In genomic region chr22:30288414-30289125, GRCh38 we compare ENCODE assay signal across 8 cellular contexts. TPM values are rescaled to one million over a fixed set of nuclear protein-coding genes. Genes with fewer than 3 reads are reported as not detected.
DNase-seq lines count a peak whose midpoint lies in the region; ATAC-seq and TF ChIP-seq lines count a peak whose summit lies in the region.

No MANE protein-coding gene starts in this region.

- no peak overlapping the region for H2AK5ac ChIP-seq in mesendoderm (ENCODE audit: low read length)

- no peak overlapping the region for H2BK5ac ChIP-seq in mesendoderm (ENCODE audit: low read length)

- in situ Hi-C loops in brain microvascular endothelial cell (cut with HindIII; ENCODE audit: low pct_ligation_motif_present, low sequenced_read_pairs) = no loop called here

- intact Hi-C loops in Right ventricle myocardium superior (cut with DNase I) (loop anchor here (1.0 to 2.0 kb wide), 2 partner anchors 38 to 99 kb away; partner anchors contain the start of genes RNF215 and TBC1D10A), uterus (cut with DNase I; ENCODE audit: low total_unique reads) (loop anchor here (5.0 kb wide), 1 partner anchor 99 kb away; the partner anchor contains the start of gene RNF215), posterior vena cava (cut with DNase I) (no loop called here)

- no peak overlapping the region for H3K4ac ChIP-seq in mesendoderm (ENCODE audit: low read depth, low read length)

- no CpG with 5 or more reads among the region's 27 CpGs for WGBS in mesendoderm (ENCODE audit: extremely low coverage, insufficient coverage, low lambda C conversion rate)

- H2BK120ac ChIP-seq in mesendoderm (ENCODE audit: low read depth, low read length) = no peak overlapping the region

- no peaks in the 10 kb centered on the region for H3K79me2 ChIP-seq in mesendoderm (ENCODE audit: control insufficient read depth, insufficient read depth, low read length)

- peak overlapping the region; percentile 88 for H3K56ac ChIP-seq in mesendoderm (ENCODE audit: low read length)

- DNase-seq in cardiac muscle cell (ENCODE audit: low read depth in 1 of 2, low spot score in 1 of 2) = no peak
- DNase-seq in Right ventricle myocardium superior = no peak
- DNase-seq in brain microvascular endothelial cell = no peak
- DNase-seq in mesendoderm = peak; percentile 12
- no peak for DNase-seq in uterus
- DNase-seq in posterior vena cava (ENCODE audit: low spot score) = no peak
- no peak for DNase-seq in GDM1 (lab: John Stamatoyannopoulos, UW)

- H3K9ac ChIP-seq in mesendoderm (ENCODE audit: low read length) = peak overlapping the region; percentile 79

- no peak for TF ChIP-seq POLR2A in uterus (IDR thresholded peaks at IDR 0.05)

- H4K5ac ChIP-seq in mesendoderm (ENCODE audit: low read length) = no peak overlapping the region

- H3K27ac ChIP-seq in cardiac muscle cell (no peak overlapping the region), brain microvascular endothelial cell (peak overlapping the region; percentile 21), mesendoderm (ENCODE audit: low read depth, low read length) (peak overlapping the region; percentile 18), uterus (peak overlapping the region; percentile 89 to 95)

- H3K79me1 ChIP-seq in mesendoderm (ENCODE audit: low read length) = no peaks in the 10 kb centered on the region

- H3K4me1 ChIP-seq in cardiac muscle cell (ENCODE audit: low read depth) = peaks cover 13% of the 10 kb centered on the region
- peaks cover 11% of the 10 kb centered on the region for H3K4me1 ChIP-seq in mesendoderm (ENCODE audit: control insufficient read depth, low read depth, low read length)
- peaks cover 13 to 23% of the 10 kb centered on the region in 2 donors for H3K4me1 ChIP-seq in uterus

- H3K36me3 ChIP-seq in cardiac muscle cell (no peaks in the 10 kb centered on the region), brain microvascular endothelial cell (replicated peaks) (peaks cover 18% of the 10 kb centered on the region), mesendoderm (ENCODE audit: control insufficient read depth, insufficient read depth, low read length) (no peaks in the 10 kb centered on the region), uterus (no peaks in the 10 kb centered on the region)

- H4K8ac ChIP-seq in mesendoderm (ENCODE audit: low read depth, low read length) = no peak overlapping the region

- H3K4me3 ChIP-seq in cardiac muscle cell (peak overlapping the region; percentile 60), brain microvascular endothelial cell (ENCODE audit: low read depth, low read length) (peak overlapping the region; percentile 73), mesendoderm (ENCODE audit: low read length) (peak overlapping the region; percentile 60), uterus (peak overlapping the region; percentile 64 to 98)

- H2BK15ac ChIP-seq in mesendoderm (replicated peaks; ENCODE audit: low read depth) = no peak overlapping the region

- H3K23ac ChIP-seq in mesendoderm (ENCODE audit: low read length) = no peak overlapping the region

- no peaks in the 10 kb centered on the region for H3K9me3 ChIP-seq in cardiac muscle cell (ENCODE audit: low read depth)
- H3K9me3 ChIP-seq in uterus = no peaks in the 10 kb centered on the region

- H3K27me3 ChIP-seq in cardiac muscle cell = no peaks in the 10 kb centered on the region
- H3K27me3 ChIP-seq in brain microvascular endothelial cell (replicated peaks) = no peaks in the 10 kb centered on the region
- H3K27me3 ChIP-seq in mesendoderm (ENCODE audit: insufficient read depth, low read length, poor library complexity) = no peaks in the 10 kb centered on the region
- H3K27me3 ChIP-seq in uterus = no peaks in the 10 kb centered on the region

- no peak for TF ChIP-seq CTCF in cardiac muscle cell (IDR thresholded peaks at IDR 0.05; ENCODE audit: low read depth, low read length)
- no peak for TF ChIP-seq CTCF in brain microvascular endothelial cell (IDR thresholded peaks at IDR 0.05; ENCODE audit: low read depth, low read length, missing control alignments)
- TF ChIP-seq CTCF in uterus (IDR thresholded peaks at IDR 0.05) = peak in 1 of 4 experiments; percentile 1

- peak overlapping the region; percentile 84 for H3K4me2 ChIP-seq in mesendoderm (ENCODE audit: low read length)

- ATAC-seq in Right ventricle myocardium superior (ENCODE audit: poor library complexity) (no peak), HG02623 (IDR thresholded peaks at IDR 0.05; ENCODE audit: unreplicated experiment) (no peak)

- peak overlapping the region; percentile 15 for H3K18ac ChIP-seq in mesendoderm (ENCODE audit: low read length)

RNA-seq across cellular contexts. Expression of gene CASTOR1, which starts 0.7 kb away (rescaled TPM):
- total RNA-seq in cardiac muscle cell = 19.0 and 19.6 TPM in 2 replicates
- 22.2 and 29.0 TPM in 2 replicates for polyA plus RNA-seq in cardiac muscle cell
- 5.3 TPM for total RNA-seq in Right ventricle myocardium superior
- polyA plus RNA-seq in mesendoderm (2013, experiment 1 of 2) = 3.3 TPM
- 3.4 TPM for polyA plus RNA-seq in mesendoderm (2013, experiment 2 of 2)
- total RNA-seq in uterus = 10 to 100 TPM; 15.8 to 67.1 (median 27.7) TPM
- total RNA-seq in posterior vena cava = 10 to 100 TPM in 1 of 2 donors, 1 to 10 TPM in 1; 9.8 to 14.3 TPM

RNA-seq across cellular contexts. Expression of gene OSM, which starts 21.9 kb away (rescaled TPM):
- total RNA-seq in cardiac muscle cell = not detected in 2 replicates
- not detected in 2 replicates for polyA plus RNA-seq in cardiac muscle cell
- total RNA-seq in Right ventricle myocardium superior = 0.11 TPM
- polyA plus RNA-seq in mesendoderm (2013, experiment 1 of 2) = not detected
- not detected for polyA plus RNA-seq in mesendoderm (2013, experiment 2 of 2)
- total RNA-seq in uterus = 1 to 10 TPM in 1 of 4 donors, under 1 TPM in 2, not detected in 1; 0.76 to 8.8 (median 0.76) TPM
- 1 to 10 TPM; 1.0 to 2.0 TPM for total RNA-seq in posterior vena cava

RNA-seq across cellular contexts. Expression of gene TBC1D10A, which starts 38.2 kb away (rescaled TPM):
- total RNA-seq in cardiac muscle cell (18.8 and 21.8 TPM in 2 replicates), Right ventricle myocardium superior (6.5 TPM), uterus (10 to 100 TPM in 2 of 4 donors, 1 to 10 TPM in 2; 2.8 to 33.6 (median 10.0) TPM), posterior vena cava (10 to 100 TPM; 20.5 to 20.7 TPM)
- polyA plus RNA-seq in cardiac muscle cell = 11.8 and 14.9 TPM in 2 replicates
- 2.7 TPM for polyA plus RNA-seq in mesendoderm (2013, experiment 1 of 2)
- 2.6 TPM for polyA plus RNA-seq in mesendoderm (2013, experiment 2 of 2)

RNA-seq across cellular contexts. Expression of gene LIF, which starts 42.0 kb away (rescaled TPM):
- 0.39 and 1.0 TPM in 2 replicates for total RNA-seq in cardiac muscle cell
- polyA plus RNA-seq in cardiac muscle cell = 0.64 and 1.7 TPM in 2 replicates
- total RNA-seq in Right ventricle myocardium superior = 0.54 TPM
- 1.0 TPM for polyA plus RNA-seq in mesendoderm (2013, experiment 1 of 2)
- polyA plus RNA-seq in mesendoderm (2013, experiment 2 of 2) = 0.84 TPM
- 1 to 10 TPM in 2 of 4 donors, under 1 TPM in 1, not detected in 1; under 0.01 to 3.0 (median 1.5) TPM for total RNA-seq in uterus
- 1 to 10 TPM; 2.6 to 8.1 TPM for total RNA-seq in posterior vena cava

Comparison
In these comparisons a context has a peak if more than half of its experiments do, and no peak if none do; other contexts are left out.
1. intact Hi-C loops: an anchor here in Right ventricle myocardium superior (1.0 to 2.0 kb wide) and uterus (5.0 kb wide); none called in posterior vena cava.